ENCODE assay signal across 17 cellular contexts in genomic region chr9:136011376-136011702, GRCh38. TPM values are rescaled to one million over a fixed set of nuclear protein-coding genes. Genes with fewer than 3 reads are reported as not detected.
DNase-seq lines count a peak whose midpoint lies in the region; ATAC-seq and TF ChIP-seq lines count a peak whose summit lies in the region.
"Had no signal": no experiment of that assay in that cellular context is flagged by ENCODE, and none has a peak within 500 bp of the region (broad histone marks: within the 10 kb centered on the region; RNA-seq: fewer than 3 reads in every experiment).

No MANE protein-coding gene starts in this region.

- no peaks in the 10 kb centered on the region for H3K79me2 ChIP-seq in MM.1S (ENCODE audit: low read length)

- no peak overlapping the region for H2AFZ ChIP-seq in MM.1S (ENCODE audit: low read length)

- H3K9me2 ChIP-seq in MM.1S (replicated peaks; ENCODE audit: insufficient read depth, low read length), result no peaks in the 10 kb centered on the region

- H3K4me1 ChIP-seq in HUES48 (ENCODE audit: control insufficient read depth, insufficient read depth, low read length), result peaks cover 32% of the 10 kb centered on the region
- H3K4me1 ChIP-seq in lower lobe of right lung, result peaks cover 57% of the 10 kb centered on the region
- H3K4me1 ChIP-seq in stomach, result peaks cover 0 to 79% (median 41%) of the 10 kb centered on the region in 4 donors
- H3K4me1 ChIP-seq in MM.1S (ENCODE audit: low read length), result no peaks in the 10 kb centered on the region
- H3K4me1 ChIP-seq: body of pancreas had no signal

- H3K36me3 ChIP-seq in HUES48 (ENCODE audit: control insufficient read depth, insufficient read depth, low read length) (no peaks in the 10 kb centered on the region), lower lobe of right lung (peaks cover 47% of the 10 kb centered on the region), stomach (peaks cover 10 to 76% (median 62%) of the 10 kb centered on the region in 4 donors), MM.1S (replicated peaks; ENCODE audit: insufficient read depth, low read length) (no peaks in the 10 kb centered on the region)

- H3K4me2 ChIP-seq in MM.1S (ENCODE audit: low read depth, low read length), result no peak overlapping the region

- WGBS in stomach, 5 donors, result 78 to 86% (median 82%) methylated on average over 12 to 25 of the region's 25 CpGs

- no peaks in the 10 kb centered on the region for H3F3A ChIP-seq in MM.1S (ENCODE audit: insufficient read depth, low read length)

- no peak overlapping the region for H3K4me3 ChIP-seq in HUES48 (ENCODE audit: low read depth, low read length)
- no peak overlapping the region for H3K4me3 ChIP-seq in coronary artery
- peak overlapping the region; percentile 36 for H3K4me3 ChIP-seq in lower lobe of right lung
- H3K4me3 ChIP-seq in stomach, result no peak overlapping the region
- no peak overlapping the region for H3K4me3 ChIP-seq in MM.1S (ENCODE audit: low read length)
- H3K4me3 ChIP-seq: body of pancreas had no signal

- intact Hi-C loops in lower lobe of right lung (cut with DNase I), result no loop called here
- intact Hi-C loops in stomach (cut with DNase I; ENCODE audit: low total_unique reads), result no loop called here

- TF ChIP-seq POLR2A in stomach (IDR thresholded peaks at IDR 0.05), result no peak

- TF ChIP-seq EP300 in stomach (IDR thresholded peaks at IDR 0.05), result no peak

- no peaks in the 10 kb centered on the region for H3K9me3 ChIP-seq in HUES48 (ENCODE audit: control insufficient read depth, insufficient read depth, low read length)
- H3K9me3 ChIP-seq in lower lobe of right lung, result no peaks in the 10 kb centered on the region
- no peaks in the 10 kb centered on the region for H3K9me3 ChIP-seq in stomach
- no peaks in the 10 kb centered on the region for H3K9me3 ChIP-seq in MM.1S (replicated peaks; ENCODE audit: insufficient read depth, low read length)
- H3K9me3 ChIP-seq: body of pancreas had no signal

- H3K27ac ChIP-seq in HUES48 (ENCODE audit: low read depth, low read length) (peak overlapping the region; percentile 69), coronary artery (peak overlapping the region; percentile 55 to 82), lower lobe of right lung (peak overlapping the region; percentile 81), stomach (peak overlapping the region; percentile 19 to 74 (median 72)), MM.1S (ENCODE audit: low read length) (no peak overlapping the region)
- H3K27ac ChIP-seq: VCaP had no signal

- H3K27me3 ChIP-seq in HUES48 (ENCODE audit: control insufficient read depth, insufficient read depth, low read length), result no peaks in the 10 kb centered on the region
- no peaks in the 10 kb centered on the region for H3K27me3 ChIP-seq in lower lobe of right lung (ENCODE audit: low read depth)
- H3K27me3 ChIP-seq in stomach, result no peaks in the 10 kb centered on the region
- H3K27me3 ChIP-seq in MM.1S (replicated peaks; ENCODE audit: insufficient read depth, low read length), result peaks cover 95% of the 10 kb centered on the region
- H3K27me3 ChIP-seq: body of pancreas had no signal

- DNase-seq in coronary artery (ENCODE audit: low spot score), result no peak
- no peak for DNase-seq in lower lobe of right lung
- no peak for DNase-seq in stomach
- DNase-seq in MM.1S, result no peak
- DNase-seq in NCI-H2081 (lab: John Stamatoyannopoulos, UW), result no peak
- no peak for DNase-seq in GM19240 (ENCODE audit: insufficient read length, low spot score)
- DNase-seq: activated CD8-positive, alpha-beta memory T cell treated with anti-CD3 and anti-CD28 coated beads for 24 hours; DMS 273 treated with DMSO at 0.1 percent for 48 hours; effector memory CD8-positive, alpha-beta T cell; islet precursor cell; NCI-H1417; NCI-H2227 treated with DMSO at 0.1 percent for 48 hours; stimulated activated CD4-positive, alpha-beta T cell treated with anti-CD3 and anti-CD28 coated beads, Interleukin-4, amount 100 ng/mL, for 4 hours had no signal

- no peak overlapping the region for H3K9ac ChIP-seq in HUES48 (ENCODE audit: low read depth, low read length)
- H3K9ac ChIP-seq in MM.1S (ENCODE audit: low read length), result no peak overlapping the region

- H4K20me1 ChIP-seq in MM.1S (ENCODE audit: insufficient read depth, low read length), result no peaks in the 10 kb centered on the region

- ATAC-seq in lower lobe of right lung (no peak), GM19324 (IDR thresholded peaks at IDR 0.05; ENCODE audit: low FRiP score, unreplicated experiment) (no peak)
- ATAC-seq: effector memory CD8-positive, alpha-beta T cell had no signal

- TF ChIP-seq CTCF in coronary artery (IDR thresholded peaks at IDR 0.05), result no peak
- no peak for TF ChIP-seq CTCF in lower lobe of right lung (IDR thresholded peaks at IDR 0.05)
- no peak for TF ChIP-seq CTCF in stomach (IDR thresholded peaks at IDR 0.05)
- TF ChIP-seq CTCF in MM.1S (IDR thresholded peaks at IDR 0.05; ENCODE audit: low read length), result no peak

RNA-seq across cellular contexts. Expression of gene UBAC1, which starts 50.2 kb away (rescaled TPM):
- total RNA-seq in lower lobe of right lung (40.3 TPM), stomach (10 to 100 TPM; 22.6 to 70.1 (median 50.4) TPM)
- 10 to 100 TPM; 34.7 to 55.4 (median 34.8) TPM for polyA plus RNA-seq in stomach
